ENCODE assay signal across 11 cellular contexts in the genomic region with DNA sequence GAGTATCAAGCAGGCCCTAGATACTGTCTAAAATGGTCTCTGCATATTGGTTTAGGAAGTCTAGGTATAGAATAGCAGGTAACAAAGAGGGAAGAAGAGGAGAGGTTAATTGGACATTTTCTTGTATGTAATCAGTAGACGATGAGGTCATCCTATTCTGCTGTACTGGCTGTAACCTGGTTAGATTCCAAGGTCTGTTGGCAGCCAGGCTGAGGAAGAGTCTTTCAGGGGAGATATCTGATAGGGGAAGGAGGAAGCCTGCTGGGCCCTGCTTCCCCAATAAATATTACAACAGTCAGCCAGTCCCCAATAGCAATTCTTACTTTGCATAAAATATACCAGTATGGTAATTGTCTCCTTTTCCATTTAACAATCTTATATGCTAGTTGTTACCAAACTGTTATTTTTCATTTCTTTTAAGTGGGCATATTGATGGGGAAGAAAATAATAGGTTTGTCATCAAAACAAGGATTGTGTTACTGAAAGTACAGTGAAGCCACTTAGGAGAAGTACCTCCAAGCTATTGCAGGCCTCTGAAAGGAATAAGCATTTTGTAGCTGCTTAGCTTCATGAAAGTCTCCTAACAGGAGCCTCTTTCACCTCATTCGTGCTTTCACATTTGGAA.
DNase-seq lines count a peak whose midpoint lies in the region; ATAC-seq and TF ChIP-seq lines count a peak whose summit lies in the region.
"Had no signal": no experiment of that assay in that cellular context is flagged by ENCODE, and none has a peak within 500 bp of the region (broad histone marks: within the 10 kb centered on the region; RNA-seq: fewer than 3 reads in every experiment).

No MANE protein-coding gene starts in this region.

- H3K4me3 Mint-ChIP-seq in activated CD8-positive, alpha-beta memory T cell treated with anti-CD3 and anti-CD28 coated beads, Interleukin-2, amount 10 ng/mL, durations not matched to agents 7 days and 5 days = no peak overlapping the region
- H3K4me3 Mint-ChIP-seq: CD4-positive, CD25-positive, alpha-beta regulatory T cell had no signal

- no peak overlapping the region for H3K27ac Mint-ChIP-seq in activated CD8-positive, alpha-beta memory T cell treated with anti-CD3 and anti-CD28 coated beads, Interleukin-2, amount 10 ng/mL, durations not matched to agents 7 days and 5 days
- H3K27ac Mint-ChIP-seq: CD4-positive, CD25-positive, alpha-beta regulatory T cell had no signal

- no peaks in the 10 kb centered on the region for H3K9me3 Mint-ChIP-seq in activated CD8-positive, alpha-beta memory T cell treated with anti-CD3 and anti-CD28 coated beads, Interleukin-2, amount 10 ng/mL, durations not matched to agents 7 days and 5 days (ENCODE audit: low read depth)
- H3K9me3 Mint-ChIP-seq: CD4-positive, CD25-positive, alpha-beta regulatory T cell had no signal

- in situ Hi-C loops in mammary epithelial cell (cut with MboI; ENCODE audit: low sequenced_read_pairs in 2 of 2) = no loop called here

- dilution Hi-C loops in mammary epithelial cell (cut with HindIII; ENCODE audit: low sequenced_read_pairs) = no loop called here

- H3K27ac ChIP-seq in mammary epithelial cell (ENCODE audit: insufficient read depth, low read depth, low read length) (no peak overlapping the region), liver (ENCODE audit: low read depth in 1 of 2, low read length in 2 of 2) (peak overlapping the region in 1 of 2 donors; percentile 19)

- 62% methylated on average over 2 of the region's 2 CpGs for WGBS in mammary epithelial cell (ENCODE audit: low coverage, missing lambda C conversion rate)
- WGBS in liver = 33% methylated on average over 2 of the region's 2 CpGs

- H4K20me1 ChIP-seq in mammary epithelial cell (ENCODE audit: insufficient read depth, low read length) = no peaks in the 10 kb centered on the region

- H3K4me2 ChIP-seq in mammary epithelial cell (ENCODE audit: insufficient read depth, low read depth, low read length) = no peak overlapping the region

- no peak overlapping the region for H3K4me3 ChIP-seq in mammary epithelial cell (replicated peaks in 1 of 3; ENCODE audit: insufficient read depth in 1 of 3, low read depth in 2 of 3, low read length in 3 of 3)
- H3K4me3 ChIP-seq in liver (ENCODE audit: low read depth in 1 of 3, low read length in 3 of 3) = no peak overlapping the region

- H3K9ac ChIP-seq in mammary epithelial cell (ENCODE audit: insufficient read depth, low read length) (no peak overlapping the region), liver (ENCODE audit: low read depth in 1 of 2, low read length in 2 of 2) (no peak overlapping the region)

- BruUV-seq in mammary epithelial cell (replicated peaks; lab: Mats Ljungman, UMichigan) = no TSS peak

- H3K4me1 ChIP-seq in mammary epithelial cell (ENCODE audit: insufficient read depth, low read length) (no peaks in the 10 kb centered on the region), liver (ENCODE audit: control insufficient read depth in 4 of 4, insufficient read depth in 4 of 4, low read length in 3 of 4) (peaks cover 0 to 3% (median 0%) of the 10 kb centered on the region in 4 donors)

- TF ChIP-seq CTCF in mammary epithelial cell (conservative IDR thresholded peaks at IDR 0.05 in 1 of 2, IDR thresholded peaks at IDR 0.05 in 1 of 2; ENCODE audit: extremely low read depth in 1 of 2, insufficient read depth in 1 of 2, low read depth in 1 of 2, low read length in 2 of 2) (no peak), liver (IDR thresholded peaks at IDR 0.05; ENCODE audit: low read depth, low read length, missing input control) (no peak)

- peaks cover 25% of the 10 kb centered on the region for H3K36me3 ChIP-seq in mammary epithelial cell (ENCODE audit: insufficient read depth, low read length)
- H3K36me3 ChIP-seq in liver (ENCODE audit: control insufficient read depth in 4 of 4, insufficient read depth in 3 of 4, low read depth in 1 of 4, low read length in 3 of 4) = peaks cover 0 to 13% (median 3%) of the 10 kb centered on the region in 4 donors

- CTCF ChIA-PET in mammary epithelial cell (lab: Charles Lee; ENCODE audit: low non-redundant PET) = no interaction called here
- CTCF ChIA-PET in activated CD8-positive, alpha-beta memory T cell treated with anti-CD3 and anti-CD28 coated beads, Interleukin-2, amount 10 ng/mL, durations not matched to agents 7 days and 5 days (lab: Charles Lee) = interaction anchor here (1.0 kb wide), 1 partner anchor 397 kb away, joined by 3 read pairs; no protein-coding TSS in a partner anchor

- H3K79me2 ChIP-seq in mammary epithelial cell (ENCODE audit: insufficient read depth, low read length) = peaks cover 20% of the 10 kb centered on the region

- no peak for ATAC-seq in activated CD8-positive, alpha-beta memory T cell treated with anti-CD3 and anti-CD28 coated beads, Interleukin-2, amount 10 ng/mL, durations not matched to agents 7 days and 5 days
- no peak for ATAC-seq in HG03025 (IDR thresholded peaks at IDR 0.05; ENCODE audit: low FRiP score, unreplicated experiment)

- no peaks in the 10 kb centered on the region for H3K27me3 ChIP-seq in mammary epithelial cell (ENCODE audit: insufficient read depth, low read length)
- no peaks in the 10 kb centered on the region for H3K27me3 ChIP-seq in liver (ENCODE audit: control insufficient read depth in 4 of 4, insufficient read depth in 4 of 4, low read length in 3 of 4)

- peaks cover 12% of the 10 kb centered on the region for H3K4me1 Mint-ChIP-seq in activated CD8-positive, alpha-beta memory T cell treated with anti-CD3 and anti-CD28 coated beads, Interleukin-2, amount 10 ng/mL, durations not matched to agents 7 days and 5 days

- no peak for TF ChIP-seq RAD21 in liver (IDR thresholded peaks at IDR 0.05)

- H3K9me3 ChIP-seq in mammary epithelial cell (replicated peaks; ENCODE audit: insufficient read depth, low read length) (no peaks in the 10 kb centered on the region), liver (ENCODE audit: control insufficient read depth in 4 of 4, low read length in 3 of 4) (no peaks in the 10 kb centered on the region)

- H3K27me3 Mint-ChIP-seq in activated CD8-positive, alpha-beta memory T cell treated with anti-CD3 and anti-CD28 coated beads, Interleukin-2, amount 10 ng/mL, durations not matched to agents 7 days and 5 days = no peaks in the 10 kb centered on the region
- H3K27me3 Mint-ChIP-seq: CD4-positive, CD25-positive, alpha-beta regulatory T cell had no signal

- peaks cover 33% of the 10 kb centered on the region for H3K36me3 Mint-ChIP-seq in activated CD8-positive, alpha-beta memory T cell treated with anti-CD3 and anti-CD28 coated beads, Interleukin-2, amount 10 ng/mL, durations not matched to agents 7 days and 5 days

- H2AFZ ChIP-seq in mammary epithelial cell (ENCODE audit: low read depth, low read length) = no peak overlapping the region

- DNase-seq in AG08395 (ENCODE audit: low spot score) = peak; percentile 44
- peak; percentile 68 for DNase-seq in NCI-H1092 (lab: John Stamatoyannopoulos, UW)
- DNase-seq in mammary epithelial cell = peak; percentile 26
- DNase-seq in activated CD4-positive, alpha-beta T cell treated with anti-CD3 and anti-CD28 coated beads for 4 hours = no peak
- DNase-seq in NCI-H510A (lab: John Stamatoyannopoulos, UW) = no peak
- no peak for DNase-seq in activated CD8-positive, alpha-beta memory T cell treated with anti-CD3 and anti-CD28 coated beads, Interleukin-2, amount 10 ng/mL, durations not matched to agents 7 days and 5 days
- DNase-seq: activated CD4-positive, alpha-beta T cell treated with anti-CD3 and anti-CD28 coated beads, Interleukin-2, amount 50 U/mL, for 48 hours; CD4-positive, CD25-positive, alpha-beta regulatory T cell; NCI-H187 treated with DMSO at 0.1 percent for 48 hours had no signal

- intact Hi-C loops in mammary epithelial cell (cut with micrococcal nuclease) = no loop called here

TF ChIP-seq in liver, 16 proteins besides CTCF, POLR2A, EP300 and RAD21:
- TF ChIP-seq HNF4A (conservative IDR thresholded peaks at IDR 0.05) = peak; percentile 19 to 36
- TF ChIP-seq JUND (IDR thresholded peaks at IDR 0.05) = peak; percentile 73 to 81
- no peak for TF ChIP-seq FOXA1 (IDR thresholded peaks at IDR 0.05)
- TF ChIP-seq, protein P1, sequence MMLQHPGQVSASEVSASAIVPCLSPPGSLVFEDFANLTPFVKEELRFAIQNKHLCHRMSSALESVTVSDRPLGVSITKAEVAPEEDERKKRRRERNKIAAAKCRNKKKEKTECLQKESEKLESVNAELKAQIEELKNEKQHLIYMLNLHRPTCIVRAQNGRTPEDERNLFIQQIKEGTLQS (IDR thresholded peaks at IDR 0.05) = peak; percentile 27

Comparison
In these comparisons a context has a peak if more than half of its experiments do, and no peak if none do; other contexts are left out.
1. DNase-seq: peak in AG08395 (single experiment), NCI-H1092 (single experiment) and mammary epithelial cell (single experiment); none in activated CD4-positive, alpha-beta T cell treated with anti-CD3 and anti-CD28 coated beads for 4 hours (0 of 2), NCI-H510A (single experiment) and activated CD8-positive, alpha-beta memory T cell treated with anti-CD3 and anti-CD28 coated beads, Interleukin-2, amount 10 ng/mL, durations not matched to agents 7 days and 5 days (single experiment).